1 cellular context compared by ENCODE assay signal in the genomic region with DNA sequence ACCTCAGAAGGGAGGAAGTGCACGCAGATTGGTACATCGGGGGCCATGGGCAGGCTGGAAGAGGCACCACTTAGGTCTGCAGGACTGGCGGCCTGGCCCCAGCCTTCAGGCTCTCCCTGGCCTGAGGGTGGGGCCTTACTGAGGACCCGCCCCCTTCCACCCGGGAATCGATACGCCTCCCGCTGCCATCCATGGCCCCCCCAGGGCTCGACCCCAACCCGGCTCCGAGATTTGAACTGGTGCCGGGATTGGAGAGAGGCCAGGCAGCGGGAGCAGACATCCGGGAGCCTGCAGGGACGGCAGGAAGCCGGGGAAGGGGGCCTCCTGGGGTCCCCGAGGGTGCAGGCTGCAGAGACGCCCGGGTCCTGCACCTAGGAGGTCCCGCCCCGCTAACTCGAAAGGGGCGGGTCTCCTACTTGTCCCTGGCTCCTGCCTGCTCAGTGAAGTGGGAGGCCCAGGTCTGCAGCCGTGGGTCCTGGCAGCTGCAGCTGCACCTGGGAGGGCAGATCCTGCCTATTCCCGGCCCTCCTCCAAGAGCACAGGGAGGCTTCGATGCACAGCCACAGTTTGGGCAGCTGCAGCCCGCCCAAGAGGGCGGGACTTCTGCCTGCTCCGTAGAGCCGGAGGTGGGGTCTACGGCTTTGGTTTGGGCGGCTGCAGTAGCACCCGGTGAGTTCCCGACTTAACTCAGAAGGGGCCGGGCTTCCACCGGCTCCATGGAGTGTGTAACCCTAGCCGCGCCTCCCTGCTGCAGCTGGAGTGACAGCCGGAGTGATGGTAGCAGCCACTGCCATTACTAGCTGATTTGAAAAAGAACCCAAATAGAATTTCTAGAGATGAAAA.
TF ChIP-seq lines count a peak whose summit lies in the region.

No MANE protein-coding gene starts in this region.

TF ChIP-seq in HepG2, 621 proteins besides CTCF, POLR2A, EP300 and RAD21 (continues in another document):
- TF ChIP-seq SNAI1 (CRISPR knock-in tag; IDR thresholded peaks at IDR 0.05; ENCODE audit: borderline replicate concordance), result peak; percentile 81; the same call in 1 of the 2 replicates
- TF ChIP-seq, protein P1, sequence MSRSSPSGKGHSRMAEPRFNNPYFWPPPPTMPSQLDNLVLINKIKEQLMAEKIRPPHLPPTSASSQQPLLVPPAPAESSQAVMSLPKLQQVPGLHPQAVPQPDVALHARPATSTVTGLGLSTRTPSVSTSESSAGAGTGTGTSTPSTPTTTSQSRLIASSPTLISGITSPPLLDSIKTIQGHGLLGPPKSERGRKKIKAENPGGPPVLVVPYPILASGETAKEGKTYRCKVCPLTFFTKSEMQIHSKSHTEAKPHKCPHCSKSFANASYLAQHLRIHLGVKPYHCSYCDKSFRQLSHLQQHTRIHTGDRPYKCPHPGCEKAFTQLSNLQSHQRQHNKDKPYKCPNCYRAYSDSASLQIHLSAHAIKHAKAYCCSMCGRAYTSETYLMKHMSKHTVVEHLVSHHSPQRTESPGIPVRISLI (CRISPR knock-in tag; IDR thresholded peaks at IDR 0.05; ENCODE audit: borderline replicate concordance), result peak; percentile 57
- TF ChIP-seq MED8 (CRISPR knock-in tag; IDR thresholded peaks at IDR 0.05; ENCODE audit: insufficient replicate concordance), result peak; percentile 25
- TF ChIP-seq, protein P2, sequence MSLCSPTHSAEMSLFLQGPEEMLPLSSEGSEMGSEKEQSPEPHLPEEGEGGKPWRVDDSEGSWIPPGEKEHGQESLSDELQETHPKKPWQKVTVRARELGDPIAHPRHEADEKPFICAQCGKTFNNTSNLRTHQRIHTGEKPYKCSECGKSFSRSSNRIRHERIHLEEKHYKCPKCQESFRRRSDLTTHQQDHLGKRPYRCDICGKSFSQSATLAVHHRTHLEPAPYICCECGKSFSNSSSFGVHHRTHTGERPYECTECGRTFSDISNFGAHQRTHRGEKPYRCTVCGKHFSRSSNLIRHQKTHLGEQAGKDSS (CRISPR knock-in tag; IDR thresholded peaks at IDR 0.05; ENCODE audit: borderline replicate concordance, low read depth), result peak; percentile 88; the same call in 1 of the 2 replicates
- TF ChIP-seq, protein P3, sequence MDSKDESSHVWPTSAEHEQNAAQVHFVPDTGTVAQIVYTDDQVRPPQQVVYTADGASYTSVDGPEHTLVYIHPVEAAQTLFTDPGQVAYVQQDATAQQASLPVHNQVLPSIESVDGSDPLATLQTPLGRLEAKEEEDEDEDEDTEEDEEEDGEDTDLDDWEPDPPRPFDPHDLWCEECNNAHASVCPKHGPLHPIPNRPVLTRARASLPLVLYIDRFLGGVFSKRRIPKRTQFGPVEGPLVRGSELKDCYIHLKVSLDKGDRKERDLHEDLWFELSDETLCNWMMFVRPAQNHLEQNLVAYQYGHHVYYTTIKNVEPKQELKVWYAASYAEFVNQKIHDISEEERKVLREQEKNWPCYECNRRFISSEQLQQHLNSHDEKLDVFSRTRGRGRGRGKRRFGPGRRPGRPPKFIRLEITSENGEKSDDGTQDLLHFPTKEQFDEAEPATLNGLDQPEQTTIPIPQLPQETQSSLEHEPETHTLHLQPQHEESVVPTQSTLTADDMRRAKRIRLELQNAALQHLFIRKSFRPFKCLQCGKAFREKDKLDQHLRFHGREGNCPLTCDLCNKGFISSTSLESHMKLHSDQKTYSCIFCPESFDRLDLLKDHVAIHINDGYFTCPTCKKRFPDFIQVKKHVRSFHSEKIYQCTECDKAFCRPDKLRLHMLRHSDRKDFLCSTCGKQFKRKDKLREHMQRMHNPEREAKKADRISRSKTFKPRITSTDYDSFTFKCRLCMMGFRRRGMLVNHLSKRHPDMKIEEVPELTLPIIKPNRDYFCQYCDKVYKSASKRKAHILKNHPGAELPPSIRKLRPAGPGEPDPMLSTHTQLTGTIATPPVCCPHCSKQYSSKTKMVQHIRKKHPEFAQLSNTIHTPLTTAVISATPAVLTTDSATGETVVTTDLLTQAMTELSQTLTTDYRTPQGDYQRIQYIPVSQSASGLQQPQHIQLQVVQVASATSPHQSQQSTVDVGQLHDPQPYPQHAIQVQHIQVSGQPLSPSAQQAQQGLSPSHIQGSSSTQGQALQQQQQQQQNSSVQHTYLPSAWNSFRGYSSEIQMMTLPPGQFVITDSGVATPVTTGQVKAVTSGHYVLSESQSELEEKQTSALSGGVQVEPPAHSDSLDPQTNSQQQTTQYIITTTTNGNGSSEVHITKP (CRISPR knock-in tag; IDR thresholded peaks at IDR 0.05; ENCODE audit: low read depth), result peak; percentile 57; the same call in 1 of the 2 replicates
- peak; percentile 86 for TF ChIP-seq ZNF670 (CRISPR knock-in tag; IDR thresholded peaks at IDR 0.05; ENCODE audit: borderline replicate concordance)
- TF ChIP-seq, protein P4, sequence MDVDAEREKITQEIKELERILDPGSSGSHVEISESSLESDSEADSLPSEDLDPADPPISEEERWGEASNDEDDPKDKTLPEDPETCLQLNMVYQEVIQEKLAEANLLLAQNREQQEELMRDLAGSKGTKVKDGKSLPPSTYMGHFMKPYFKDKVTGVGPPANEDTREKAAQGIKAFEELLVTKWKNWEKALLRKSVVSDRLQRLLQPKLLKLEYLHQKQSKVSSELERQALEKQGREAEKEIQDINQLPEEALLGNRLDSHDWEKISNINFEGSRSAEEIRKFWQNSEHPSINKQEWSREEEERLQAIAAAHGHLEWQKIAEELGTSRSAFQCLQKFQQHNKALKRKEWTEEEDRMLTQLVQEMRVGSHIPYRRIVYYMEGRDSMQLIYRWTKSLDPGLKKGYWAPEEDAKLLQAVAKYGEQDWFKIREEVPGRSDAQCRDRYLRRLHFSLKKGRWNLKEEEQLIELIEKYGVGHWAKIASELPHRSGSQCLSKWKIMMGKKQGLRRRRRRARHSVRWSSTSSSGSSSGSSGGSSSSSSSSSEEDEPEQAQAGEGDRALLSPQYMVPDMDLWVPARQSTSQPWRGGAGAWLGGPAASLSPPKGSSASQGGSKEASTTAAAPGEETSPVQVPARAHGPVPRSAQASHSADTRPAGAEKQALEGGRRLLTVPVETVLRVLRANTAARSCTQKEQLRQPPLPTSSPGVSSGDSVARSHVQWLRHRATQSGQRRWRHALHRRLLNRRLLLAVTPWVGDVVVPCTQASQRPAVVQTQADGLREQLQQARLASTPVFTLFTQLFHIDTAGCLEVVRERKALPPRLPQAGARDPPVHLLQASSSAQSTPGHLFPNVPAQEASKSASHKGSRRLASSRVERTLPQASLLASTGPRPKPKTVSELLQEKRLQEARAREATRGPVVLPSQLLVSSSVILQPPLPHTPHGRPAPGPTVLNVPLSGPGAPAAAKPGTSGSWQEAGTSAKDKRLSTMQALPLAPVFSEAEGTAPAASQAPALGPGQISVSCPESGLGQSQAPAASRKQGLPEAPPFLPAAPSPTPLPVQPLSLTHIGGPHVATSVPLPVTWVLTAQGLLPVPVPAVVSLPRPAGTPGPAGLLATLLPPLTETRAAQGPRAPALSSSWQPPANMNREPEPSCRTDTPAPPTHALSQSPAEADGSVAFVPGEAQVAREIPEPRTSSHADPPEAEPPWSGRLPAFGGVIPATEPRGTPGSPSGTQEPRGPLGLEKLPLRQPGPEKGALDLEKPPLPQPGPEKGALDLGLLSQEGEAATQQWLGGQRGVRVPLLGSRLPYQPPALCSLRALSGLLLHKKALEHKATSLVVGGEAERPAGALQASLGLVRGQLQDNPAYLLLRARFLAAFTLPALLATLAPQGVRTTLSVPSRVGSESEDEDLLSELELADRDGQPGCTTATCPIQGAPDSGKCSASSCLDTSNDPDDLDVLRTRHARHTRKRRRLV (CRISPR knock-in tag; IDR thresholded peaks at IDR 0.05), result 0 out of 2 replicates have a peak, but pooled peaks have one; percentile 71
- TF ChIP-seq, protein P5, sequence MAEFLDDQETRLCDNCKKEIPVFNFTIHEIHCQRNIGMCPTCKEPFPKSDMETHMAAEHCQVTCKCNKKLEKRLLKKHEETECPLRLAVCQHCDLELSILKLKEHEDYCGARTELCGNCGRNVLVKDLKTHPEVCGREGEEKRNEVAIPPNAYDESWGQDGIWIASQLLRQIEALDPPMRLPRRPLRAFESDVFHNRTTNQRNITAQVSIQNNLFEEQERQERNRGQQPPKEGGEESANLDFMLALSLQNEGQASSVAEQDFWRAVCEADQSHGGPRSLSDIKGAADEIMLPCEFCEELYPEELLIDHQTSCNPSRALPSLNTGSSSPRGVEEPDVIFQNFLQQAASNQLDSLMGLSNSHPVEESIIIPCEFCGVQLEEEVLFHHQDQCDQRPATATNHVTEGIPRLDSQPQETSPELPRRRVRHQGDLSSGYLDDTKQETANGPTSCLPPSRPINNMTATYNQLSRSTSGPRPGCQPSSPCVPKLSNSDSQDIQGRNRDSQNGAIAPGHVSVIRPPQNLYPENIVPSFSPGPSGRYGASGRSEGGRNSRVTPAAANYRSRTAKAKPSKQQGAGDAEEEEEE (CRISPR knock-in tag; IDR thresholded peaks at IDR 0.05; ENCODE audit: borderline replicate concordance), result no peak
- TF ChIP-seq, protein P6, sequence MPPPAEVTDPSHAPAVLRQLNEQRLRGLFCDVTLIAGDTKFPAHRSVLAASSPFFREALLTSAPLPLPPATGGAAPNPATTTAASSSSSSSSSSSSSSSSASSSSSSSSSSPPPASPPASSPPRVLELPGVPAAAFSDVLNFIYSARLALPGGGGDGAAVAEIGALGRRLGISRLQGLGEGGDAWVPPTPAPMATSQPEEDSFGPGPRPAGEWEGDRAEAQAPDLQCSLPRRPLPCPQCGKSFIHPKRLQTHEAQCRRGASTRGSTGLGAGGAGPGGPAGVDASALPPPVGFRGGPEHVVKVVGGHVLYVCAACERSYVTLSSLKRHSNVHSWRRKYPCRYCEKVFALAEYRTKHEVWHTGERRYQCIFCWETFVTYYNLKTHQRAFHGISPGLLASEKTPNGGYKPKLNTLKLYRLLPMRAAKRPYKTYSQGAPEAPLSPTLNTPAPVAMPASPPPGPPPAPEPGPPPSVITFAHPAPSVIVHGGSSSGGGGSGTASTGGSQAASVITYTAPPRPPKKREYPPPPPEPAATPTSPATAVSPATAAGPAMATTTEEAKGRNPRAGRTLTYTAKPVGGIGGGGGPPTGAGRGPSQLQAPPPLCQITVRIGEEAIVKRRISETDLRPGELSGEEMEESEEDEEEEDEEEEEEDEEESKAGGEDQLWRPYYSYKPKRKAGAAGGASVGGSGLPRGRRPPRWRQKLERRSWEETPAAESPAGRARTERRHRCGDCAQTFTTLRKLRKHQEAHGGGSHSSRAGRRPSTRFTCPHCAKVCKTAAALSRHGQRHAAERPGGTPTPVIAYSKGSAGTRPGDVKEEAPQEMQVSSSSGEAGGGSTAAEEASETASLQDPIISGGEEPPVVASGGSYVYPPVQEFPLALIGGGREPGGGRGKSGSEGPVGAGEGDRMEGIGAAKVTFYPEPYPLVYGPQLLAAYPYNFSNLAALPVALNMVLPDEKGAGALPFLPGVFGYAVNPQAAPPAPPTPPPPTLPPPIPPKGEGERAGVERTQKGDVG (CRISPR knock-in tag; IDR thresholded peaks at IDR 0.05; ENCODE audit: borderline replicate concordance), result 0 out of 2 replicates have a peak, but pooled peaks have one; percentile 55
- TF ChIP-seq IKZF1 (IDR thresholded peaks at IDR 0.05), result no peak
- TF ChIP-seq, protein P7, sequence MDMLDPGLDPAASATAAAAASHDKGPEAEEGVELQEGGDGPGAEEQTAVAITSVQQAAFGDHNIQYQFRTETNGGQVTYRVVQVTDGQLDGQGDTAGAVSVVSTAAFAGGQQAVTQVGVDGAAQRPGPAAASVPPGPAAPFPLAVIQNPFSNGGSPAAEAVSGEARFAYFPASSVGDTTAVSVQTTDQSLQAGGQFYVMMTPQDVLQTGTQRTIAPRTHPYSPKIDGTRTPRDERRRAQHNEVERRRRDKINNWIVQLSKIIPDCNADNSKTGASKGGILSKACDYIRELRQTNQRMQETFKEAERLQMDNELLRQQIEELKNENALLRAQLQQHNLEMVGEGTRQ (IDR thresholded peaks at IDR 0.05; ENCODE audit: low read depth, low read length), result no peak
- TF ChIP-seq, protein P7 (CRISPR knock-in tag; IDR thresholded peaks at IDR 0.05; ENCODE audit: borderline replicate concordance), result no peak
- peak; percentile 18; the same call in 1 of the 2 replicates for TF ChIP-seq BHLHE40 (IDR thresholded peaks at IDR 0.05; ENCODE audit: low read length)
- TF ChIP-seq HDAC2 (CRISPR knock-in tag; IDR thresholded peaks at IDR 0.05), result peak; percentile 50; the same call in 1 of the 2 replicates
- TF ChIP-seq ZNF292 (CRISPR knock-in tag; IDR thresholded peaks at IDR 0.05; ENCODE audit: borderline replicate concordance, low read depth), result peak; percentile 97
- no peak for TF ChIP-seq MED13 (CRISPR knock-in tag; IDR thresholded peaks at IDR 0.05)
- TF ChIP-seq ZNF225 (CRISPR knock-in tag; IDR thresholded peaks at IDR 0.05), result 0 out of 2 replicates have a peak, but pooled peaks have one; percentile 33
- TF ChIP-seq ZNF34 (CRISPR knock-in tag; IDR thresholded peaks at IDR 0.05; ENCODE audit: borderline replicate concordance), result peak; percentile 95
- TF ChIP-seq EZH2 (conservative IDR thresholded peaks at IDR 0.05; ENCODE audit: low read depth, low read length), result no peak
- peak; percentile 33; the same call in 1 of the 2 replicates for TF ChIP-seq JUN (CRISPR knock-in tag; IDR thresholded peaks at IDR 0.05)
- TF ChIP-seq ZNF326 (CRISPR knock-in tag; IDR thresholded peaks at IDR 0.05; ENCODE audit: borderline replicate concordance), result no peak
- 0 out of 2 replicates have a peak, but pooled peaks have one; percentile 57 for TF ChIP-seq SIN3B (IDR thresholded peaks at IDR 0.05; ENCODE audit: low read length)
- TF ChIP-seq CEBPG (CRISPR knock-in tag; IDR thresholded peaks at IDR 0.05), result peak; percentile 47
- TF ChIP-seq, protein P8, sequence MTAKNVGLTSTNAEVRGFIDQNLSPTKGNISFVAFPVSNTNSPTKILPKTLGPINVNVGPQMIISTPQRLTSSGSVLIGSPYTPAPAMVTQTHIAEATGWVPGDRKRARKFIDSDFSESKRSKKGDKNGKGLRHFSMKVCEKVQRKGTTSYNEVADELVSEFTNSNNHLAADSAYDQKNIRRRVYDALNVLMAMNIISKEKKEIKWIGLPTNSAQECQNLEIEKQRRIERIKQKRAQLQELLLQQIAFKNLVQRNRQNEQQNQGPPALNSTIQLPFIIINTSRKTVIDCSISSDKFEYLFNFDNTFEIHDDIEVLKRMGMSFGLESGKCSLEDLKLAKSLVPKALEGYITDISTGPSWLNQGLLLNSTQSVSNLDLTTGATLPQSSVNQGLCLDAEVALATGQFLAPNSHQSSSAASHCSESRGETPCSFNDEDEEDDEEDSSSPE (CRISPR knock-in tag; IDR thresholded peaks at IDR 0.05), result peak; percentile 63
- TF ChIP-seq SKI (IDR thresholded peaks at IDR 0.05; ENCODE audit: partially characterized antibody), result peak; percentile 65
